ENCODE assay signal across 26 cellular contexts in genomic region chr2:127606594-127607398, GRCh38. TPM values are rescaled to one million over a fixed set of nuclear protein-coding genes. Genes with fewer than 3 reads are reported as not detected.
DNase-seq lines count a peak whose midpoint lies in the region; ATAC-seq and TF ChIP-seq lines count a peak whose summit lies in the region.
"Had no signal": no experiment of that assay in that cellular context is flagged by ENCODE, and none has a peak within 500 bp of the region (broad histone marks: within the 10 kb centered on the region; RNA-seq: fewer than 3 reads in every experiment).

No MANE protein-coding gene starts in this region.

- peaks cover 5 to 7% of the 10 kb centered on the region in 2 donors for H3K36me3 Mint-ChIP-seq in activated T-cell treated with anti-CD3 and anti-CD28 coated beads, Interleukin-2, amount 50 U/mL, for 72 hours (ENCODE audit: insufficient read depth in 2 of 2)
- no peaks in the 10 kb centered on the region; a peak in 1 of 7 replicates for H3K36me3 Mint-ChIP-seq in H9 (ENCODE audit: insufficient read depth in 1 of 3, low read depth in 3 of 3)
- H3K36me3 Mint-ChIP-seq in glutamatergic neuron (ENCODE audit: unreplicated experiment) = peaks cover 11% of the 10 kb centered on the region

- no peak for ATAC-seq in activated T-cell treated with anti-CD3 and anti-CD28 coated beads, Interleukin-2, amount 50 U/mL, for 72 hours (replicated peaks in 1 of 2)
- ATAC-seq: activated CD8-positive, alpha-beta T cell treated with anti-CD3 and anti-CD28 coated beads for 36 hours; foreskin keratinocyte had no signal

- no peaks in the 10 kb centered on the region for H3K79me1 ChIP-seq in H9 (ENCODE audit: insufficient read depth, low read depth, low read length, poor library complexity, severe bottlenecking)

- H3T11ph ChIP-seq in H9 (ENCODE audit: low read length) = no peak overlapping the region

- H2AK5ac ChIP-seq in H9 (ENCODE audit: insufficient read length, low read length) = no peak overlapping the region

- no peak overlapping the region for H2BK120ac ChIP-seq in H9 (ENCODE audit: low read depth, low read length, poor library complexity, severe bottlenecking)

- no peaks in the 10 kb centered on the region for H3K79me2 ChIP-seq in H9 (ENCODE audit: insufficient read depth, low read length)

- H3K18ac ChIP-seq in H9 (ENCODE audit: insufficient read length, low read depth, low read length) = no peak overlapping the region

- H3K9me3 Mint-ChIP-seq in activated T-cell treated with anti-CD3 and anti-CD28 coated beads, Interleukin-2, amount 50 U/mL, for 72 hours = peaks cover 5 to 8% of the 10 kb centered on the region in 2 donors
- H3K9me3 Mint-ChIP-seq in H9 (no peaks in the 10 kb centered on the region; a peak in 2 of 5 replicates), glutamatergic neuron (ENCODE audit: unreplicated experiment) (peaks cover 5% of the 10 kb centered on the region)

- H2BK15ac ChIP-seq in H9 (ENCODE audit: low read depth, low read length) = no peak overlapping the region

- H3K9me3 ChIP-seq in H9 (ENCODE audit: control insufficient read depth, low read depth, low read length) (no peaks in the 10 kb centered on the region), spleen (peaks cover 0 to 28% (median 3%) of the 10 kb centered on the region in 8 donors)
- H3K9me3 ChIP-seq: BE2C, neutrophil had no signal

- no peak overlapping the region for H3K4ac ChIP-seq in H9 (ENCODE audit: low read depth, low read length)

- peaks cover 0 to 9% (median 0%) of the 10 kb centered on the region in 6 donors for H3K36me3 ChIP-seq in spleen
- H3K36me3 ChIP-seq: BE2C had no signal

- no peak overlapping the region for H4K5ac ChIP-seq in H9 (ENCODE audit: insufficient read length, low read depth, low read length)

- no peak overlapping the region for H4K91ac ChIP-seq in H9 (ENCODE audit: insufficient read length, low read depth, low read length)

- no peak overlapping the region for H3K9ac ChIP-seq in H9 (ENCODE audit: extremely low read depth, insufficient read length, low read length)

- no peak overlapping the region for H2BK20ac ChIP-seq in H9 (ENCODE audit: low read depth, low read length, poor library complexity, severe bottlenecking)

- no peak overlapping the region for H2AFZ ChIP-seq in H9 (ENCODE audit: low read length)

- no peaks in the 10 kb centered on the region for H4K20me1 ChIP-seq in H9 (ENCODE audit: control insufficient read depth, insufficient read depth, insufficient read length)

- H3K4me1 ChIP-seq in H9 (ENCODE audit: insufficient read depth, low read length) (no peaks in the 10 kb centered on the region), spleen (peaks cover 0 to 11% (median 0%) of the 10 kb centered on the region in 6 donors)
- H3K4me1 ChIP-seq: BE2C, Caco-2, foreskin keratinocyte had no signal

- H2BK12ac ChIP-seq in H9 (ENCODE audit: insufficient read length, low read depth, low read length) = no peak overlapping the region

- no CpG with 5 or more reads among the region's 17 CpGs for WGBS in H9 (ENCODE audit: extremely low coverage, insufficient read length, low lambda C conversion rate)
- WGBS in spleen, 5 donors = 87 to 92% (median 92%) methylated on average over 12 to 17 of the region's 17 CpGs

- H3K27ac Mint-ChIP-seq in activated T-cell treated with anti-CD3 and anti-CD28 coated beads, Interleukin-2, amount 50 U/mL, for 72 hours = no peak overlapping the region
- H3K27ac Mint-ChIP-seq in H9 (peak overlapping the region in 1 of 3 experiments; percentile 7; a peak in 1 of 7 replicates), glutamatergic neuron (ENCODE audit: unreplicated experiment) (no peak overlapping the region)
- H3K27ac Mint-ChIP-seq: activated CD8-positive, alpha-beta T cell treated with anti-CD3 and anti-CD28 coated beads for 36 hours had no signal

- H3K23me2 ChIP-seq in H9 (ENCODE audit: insufficient read length, low read depth, low read length, poor library complexity, severe bottlenecking) = no peaks in the 10 kb centered on the region

- H3K4me3 ChIP-seq in spleen = no peak overlapping the region
- H3K4me3 ChIP-seq: SK-N-MC had no signal

- H3K56ac ChIP-seq in H9 (ENCODE audit: insufficient read length, low read depth, low read length) = no peak overlapping the region

- no peak overlapping the region for H4K8ac ChIP-seq in H9 (replicated peaks; ENCODE audit: insufficient read length, low read depth, low read length)

- no peak overlapping the region for H3K4me3 Mint-ChIP-seq in activated T-cell treated with anti-CD3 and anti-CD28 coated beads, Interleukin-2, amount 50 U/mL, for 72 hours
- no peak overlapping the region for H3K4me3 Mint-ChIP-seq in H9
- no peak overlapping the region for H3K4me3 Mint-ChIP-seq in glutamatergic neuron (ENCODE audit: unreplicated experiment)
- H3K4me3 Mint-ChIP-seq: activated CD8-positive, alpha-beta T cell treated with anti-CD3 and anti-CD28 coated beads for 36 hours had no signal

- no peak overlapping the region for H3K23ac ChIP-seq in H9 (ENCODE audit: insufficient read length, low read depth, low read length)

- H3K27me3 Mint-ChIP-seq in activated T-cell treated with anti-CD3 and anti-CD28 coated beads, Interleukin-2, amount 50 U/mL, for 72 hours (ENCODE audit: low read depth) = no peaks in the 10 kb centered on the region
- peaks cover 2% of the 10 kb centered on the region; the same call in 1 of the 2 replicates for H3K27me3 Mint-ChIP-seq in H9 (ENCODE audit: low read depth)
- H3K27me3 Mint-ChIP-seq in glutamatergic neuron (ENCODE audit: unreplicated experiment) = peaks cover 3% of the 10 kb centered on the region
- H3K27me3 Mint-ChIP-seq: activated CD8-positive, alpha-beta T cell treated with anti-CD3 and anti-CD28 coated beads for 36 hours had no signal

- H3K27me3 ChIP-seq in H9 (ENCODE audit: insufficient read depth, low read length) (no peaks in the 10 kb centered on the region), spleen (replicated peaks in 1 of 7) (no peaks in the 10 kb centered on the region)
- H3K27me3 ChIP-seq: BE2C, neutrophil had no signal

- TF ChIP-seq CTCF in H9 (conservative IDR thresholded peaks at IDR 0.05) (no peak), glutamatergic neuron (IDR thresholded peaks at IDR 0.05; ENCODE audit: partially characterized antibody, unreplicated experiment) (no peak), spleen (IDR thresholded peaks at IDR 0.05 in 8 of 11, conservative IDR thresholded peaks at IDR 0.05 in 3 of 11) (no peak)

- H3K27ac ChIP-seq in H9 (ENCODE audit: insufficient read length, low read depth, low read length) = no peak overlapping the region
- H3K27ac ChIP-seq in spleen = no peak overlapping the region
- H3K27ac ChIP-seq: foreskin keratinocyte, neutrophil, SK-N-MC had no signal

- peak; percentile 4 for DNase-seq in activated T-cell treated with anti-CD3 and anti-CD28 coated beads, Interleukin-2, amount 50 U/mL, for 1 hour
- DNase-seq in activated T-cell treated with anti-CD3 and anti-CD28 coated beads, Interleukin-2, amount 50 U/mL, for 72 hours = no peak
- DNase-seq in H9 (peak; percentile 19), glutamatergic neuron (peak; percentile 12), spleen (peak; percentile 62), UCSD-AML1 (lab: John Stamatoyannopoulos, UW; ENCODE audit: unreplicated experiment) (no peak), HK-2 (ENCODE audit: unreplicated experiment) (no peak), NCI-H2227 (lab: John Stamatoyannopoulos, UW; ENCODE audit: unreplicated experiment) (no peak)
- DNase-seq: activated CD8-positive, alpha-beta T cell treated with anti-CD3 and anti-CD28 coated beads for 36 hours; activated T-cell treated with anti-CD3 and anti-CD28 coated beads, Interleukin-2, amount 50 U/mL, for 48 hours; BE2C; effector CD4-positive, alpha-beta T cell; erythroblast; foreskin keratinocyte; HCEC 1CT; NCI-H1436 treated with DMSO at 0.1 percent for 48 hours; NCI-H526; RPMI8226; stimulated activated CD4-positive, alpha-beta T cell treated with anti-CD3 and anti-CD28 coated beads, Interleukin-4, amount 100 ng/mL, for 24 hours; stimulated activated naive CD4-positive, alpha-beta T cell treated with Interleukin-2 at 50 U/mL for 16 hours; T-helper 2 cell had no signal

- H2BK5ac ChIP-seq in H9 (ENCODE audit: insufficient read length, low read length) = no peak overlapping the region

- intact Hi-C loops in spleen (cut with DNase I; ENCODE audit: low total_unique reads) = no loop called here

- no peak overlapping the region for H3K4me2 ChIP-seq in H9 (ENCODE audit: insufficient read depth, insufficient read length, low read length)

- H3K4me1 Mint-ChIP-seq in activated T-cell treated with anti-CD3 and anti-CD28 coated beads, Interleukin-2, amount 50 U/mL, for 72 hours (ENCODE audit: low read depth) = no peaks in the 10 kb centered on the region
- no peaks in the 10 kb centered on the region for H3K4me1 Mint-ChIP-seq in H9
- H3K4me1 Mint-ChIP-seq in glutamatergic neuron (ENCODE audit: low read depth, unreplicated experiment) = peaks cover 8% of the 10 kb centered on the region

- H3K14ac ChIP-seq in H9 (ENCODE audit: insufficient read depth, low read length) = no peak overlapping the region

- no peak for TF ChIP-seq POLR2A in spleen (IDR thresholded peaks at IDR 0.05)

RNA-seq across cellular contexts. Expression of gene GPR17, which starts 39.2 kb away (rescaled TPM):
- not detected for total RNA-seq in activated T-cell treated with anti-CD3 and anti-CD28 coated beads, Interleukin-2, amount 50 U/mL, for 72 hours
- 0.35 TPM in 1 of 2 replicates, not detected in the other for total RNA-seq in H9 (2021)
- total RNA-seq in glutamatergic neuron (ENCODE audit: unreplicated experiment) = not detected
- under 1 TPM in 3 of 7 donors, not detected in 4; 0.22 to 0.79 (median 0.23) TPM for total RNA-seq in spleen
- polyA plus RNA-seq in spleen = 1 to 10 TPM in 1 of 3 donors, under 1 TPM in 2; 0.09 to 1.9 (median 0.26) TPM
- total RNA-seq: activated CD8-positive, alpha-beta T cell treated with anti-CD3 and anti-CD28 coated beads for 36 hours; Caco-2; foreskin keratinocyte; MCF 10A; renal cortical epithelial cell had no signal
- polyA plus RNA-seq: foreskin keratinocyte had no signal

Comparison
In these comparisons a context has a peak if more than half of its experiments do, and no peak if none do; other contexts are left out.
1. DNase-seq: peak in activated T-cell treated with anti-CD3 and anti-CD28 coated beads, Interleukin-2, amount 50 U/mL, for 1 hour (single experiment), H9 (single experiment), glutamatergic neuron (single experiment) and spleen (single experiment); none in activated T-cell treated with anti-CD3 and anti-CD28 coated beads, Interleukin-2, amount 50 U/mL, for 72 hours (0 of 2), UCSD-AML1 (single experiment), HK-2 (single experiment) and NCI-H2227 (single experiment).